Comparison of ENCODE assay signal across 18 cellular contexts in genomic region chr2:177670791-177671528, GRCh38.
DNase-seq lines count a peak whose midpoint lies in the region; ATAC-seq, FAIRE-seq and TF ChIP-seq lines count a peak whose summit lies in the region.
"Had no signal": no experiment of that assay in that cellular context is flagged by ENCODE, and none has a peak within 500 bp of the region (broad histone marks: within the 10 kb centered on the region; RNA-seq: fewer than 3 reads in every experiment).

No MANE protein-coding gene starts in this region.

- no peak overlapping the region for H3K4me3 ChIP-seq in HEK293 (ENCODE audit: low read depth, low read length)
- H3K4me3 ChIP-seq in neural progenitor cell, result no peak overlapping the region
- H3K4me3 ChIP-seq in heart right ventricle, result no peak overlapping the region
- H3K4me3 ChIP-seq in pancreas, result no peak overlapping the region
- no peak overlapping the region for H3K4me3 ChIP-seq in left lung
- H3K4me3 ChIP-seq: breast epithelium, left ventricle myocardium inferior, tibial nerve had no signal

- no peaks in the 10 kb centered on the region for H3K9me3 Mint-ChIP-seq in neural progenitor cell

- H3K27ac Mint-ChIP-seq in neural progenitor cell, result peak overlapping the region; percentile 90
- H3K27ac Mint-ChIP-seq: CD4-positive, alpha-beta memory T cell had no signal

- no peaks in the 10 kb centered on the region for H4K20me1 ChIP-seq in neural progenitor cell (ENCODE audit: low read depth)

- CTCF ChIA-PET in HEK293 (lab: Yijun Ruan, JAX), result interaction anchor here (0.6 kb wide), 2 partner anchors 30 to 91 kb away, joined by 3 read pairs; no protein-coding TSS in a partner anchor

- no peak overlapping the region for H3K4me3 Mint-ChIP-seq in neural progenitor cell
- H3K4me3 Mint-ChIP-seq: CD4-positive, alpha-beta memory T cell had no signal

- FAIRE-seq in TTC549 (lab: Jason Lieb, UNC) (peak; percentile 39), pancreas (lab: Jason Lieb, UNC) (no peak)

- H3K4me1 Mint-ChIP-seq in neural progenitor cell, result peaks cover 51% of the 10 kb centered on the region
- H3K4me1 Mint-ChIP-seq: CD4-positive, alpha-beta memory T cell had no signal

- peak overlapping the region; percentile 62 for H3K4me2 ChIP-seq in neural progenitor cell

- peaks cover 24% of the 10 kb centered on the region for H3K27me3 ChIP-seq in neural progenitor cell
- no peaks in the 10 kb centered on the region for H3K27me3 ChIP-seq in heart right ventricle
- no peaks in the 10 kb centered on the region for H3K27me3 ChIP-seq in pancreas
- H3K27me3 ChIP-seq in left lung, result peaks cover 2 to 3% of the 10 kb centered on the region in 2 donors
- H3K27me3 ChIP-seq: breast epithelium, tibial nerve had no signal

- no peaks in the 10 kb centered on the region for H3K36me3 ChIP-seq in HEK293 (ENCODE audit: control insufficient read depth in 2 of 2, insufficient read depth in 1 of 2, low read length in 2 of 2)
- H3K36me3 ChIP-seq in neural progenitor cell, result no peaks in the 10 kb centered on the region
- H3K36me3 ChIP-seq in heart right ventricle, result no peaks in the 10 kb centered on the region
- H3K36me3 ChIP-seq in pancreas, result no peaks in the 10 kb centered on the region
- H3K36me3 ChIP-seq in left lung, result no peaks in the 10 kb centered on the region
- H3K36me3 ChIP-seq: breast epithelium, left ventricle myocardium inferior, tibial nerve had no signal

- peak overlapping the region; percentile 94 for H2AFZ ChIP-seq in neural progenitor cell (replicated peaks)

- DNase-seq in neural progenitor cell (ENCODE audit: low spot score) (peak; percentile 22), heart right ventricle (no peak), pancreas (no peak), left lung (no peak), HUDEP-2 (lab: John Stamatoyannopoulos, UW; ENCODE audit: unreplicated experiment in 76 of 76) (no peak)
- DNase-seq: activated gamma-delta T cell; CD4-positive, alpha-beta memory T cell; GDM1; IMR-90; left ventricle myocardium inferior; occipital lobe; stimulated activated CD4-positive, alpha-beta T cell treated with anti-CD3 and anti-CD28 coated beads, Interleukin-12 subunit alpha, Interleukin-12 subunit beta, amount 100 ng/mL, for 4 hours had no signal

- H3K27ac ChIP-seq in HEK293 (ENCODE audit: extremely low read depth, low read depth, low read length) (no peak overlapping the region), neural progenitor cell (peak overlapping the region; percentile 51), heart right ventricle (peak overlapping the region in 2 of 10 donors; percentile 34 to 51), pancreas (no peak overlapping the region), left lung (no peak overlapping the region)
- H3K27ac ChIP-seq: breast epithelium, left ventricle myocardium inferior had no signal

- H3F3A ChIP-seq in neural progenitor cell (ENCODE audit: low read depth), result peaks cover 12% of the 10 kb centered on the region

- peaks cover 6% of the 10 kb centered on the region for H3K27me3 Mint-ChIP-seq in neural progenitor cell (ENCODE audit: insufficient read depth, low read depth)

- WGBS in heart right ventricle, 2 donors, result 55 to 57% methylated on average over 2 of the region's 2 CpGs
- WGBS in pancreas, 2 donors, result 72 to 75% methylated on average over 2 of the region's 2 CpGs

- H3K79me2 ChIP-seq in neural progenitor cell (ENCODE audit: low read depth), result no peaks in the 10 kb centered on the region

- no peaks in the 10 kb centered on the region for H3K36me3 Mint-ChIP-seq in neural progenitor cell
- H3K36me3 Mint-ChIP-seq: CD4-positive, alpha-beta memory T cell had no signal

- intact Hi-C loops in heart right ventricle (cut with DNase I) (no loop called here), pancreas (cut with DNase I) (no loop called here), left lung (cut with DNase I) (no loop called here)

- POLR2A ChIA-PET in HEK293 (lab: Yijun Ruan, JAX), result interaction anchor here (0.7 kb wide), 1 partner anchor 580 kb away, joined by 5 read pairs; no protein-coding TSS in a partner anchor

- no peak overlapping the region for H3K9ac ChIP-seq in neural progenitor cell

- peak; percentile 65 for ATAC-seq in GM19043 (IDR thresholded peaks at IDR 0.05; ENCODE audit: low read depth, unreplicated experiment)
- no peak for ATAC-seq in heart right ventricle
- no peak for ATAC-seq in pancreas
- no peak for ATAC-seq in left lung
- ATAC-seq: HCT116 had no signal

- TF ChIP-seq CTCF in HEK293 (tag by site-specific recombination; IDR thresholded peaks at IDR 0.05) (no peak), neural progenitor cell (IDR thresholded peaks at IDR 0.05) (no peak), heart right ventricle (IDR thresholded peaks at IDR 0.05) (no peak), pancreas (IDR thresholded peaks at IDR 0.05) (no peak), left lung (IDR thresholded peaks at IDR 0.05) (no peak)

- H3K4me1 ChIP-seq in HEK293 (ENCODE audit: control insufficient read depth, insufficient read depth, low read length) (no peaks in the 10 kb centered on the region), neural progenitor cell (peaks cover 32% of the 10 kb centered on the region), heart right ventricle (peaks cover 0 to 21% (median 5%) of the 10 kb centered on the region in 9 donors), pancreas (no peaks in the 10 kb centered on the region), left lung (no peaks in the 10 kb centered on the region)
- H3K4me1 ChIP-seq: breast epithelium had no signal

- H3K9me3 ChIP-seq in HEK293 (ENCODE audit: control insufficient read depth, insufficient read depth, low read depth, low read length) (no peaks in the 10 kb centered on the region), neural progenitor cell (ENCODE audit: low read depth) (no peaks in the 10 kb centered on the region), heart right ventricle (no peaks in the 10 kb centered on the region), pancreas (no peaks in the 10 kb centered on the region), left lung (no peaks in the 10 kb centered on the region)
- H3K9me3 ChIP-seq: breast epithelium, left ventricle myocardium inferior, tibial nerve had no signal

TF ChIP-seq in HEK293, 187 proteins besides CTCF, POLR2A, EP300 and RAD21:
- peak; percentile 24; the same call in 1 of the 2 replicates for TF ChIP-seq ATF2 (tag by site-specific recombination; IDR thresholded peaks at IDR 0.05; ENCODE audit: low read depth)
- no peak for TF ChIP-seq ZNF529 (tag by site-specific recombination; IDR thresholded peaks at IDR 0.05; ENCODE audit: insufficient replicate concordance)
